In genomic region chr13:33006646-33007045, GRCh38 we compare ENCODE assay signal across 18 cellular contexts.
"Had no signal": no experiment of that assay in that cellular context is flagged by ENCODE, and none has a peak within 500 bp of the region (broad histone marks: within the 10 kb centered on the region; RNA-seq: fewer than 3 reads in every experiment).

No MANE protein-coding gene starts in this region.

- H3K4me1 Mint-ChIP-seq: naive B cell; stimulated activated memory B cell treated with anti-CD40 and anti-IgM and Interleukin-4, amounts not matched to agents 10 μg/mL and 1 μg/mL and 100 μg/mL, for 72 hours had no signal

- H3K4me3 Mint-ChIP-seq: dendritic cell treated with granulocyte-macrophage colony-stimulating factor and Interleukin-4, amounts not matched to agents 40 ng/mL and 50 ng/mL, for 4 days; naive B cell; nephron; stimulated activated memory B cell treated with anti-CD40 and anti-IgM and Interleukin-4, amounts not matched to agents 10 μg/mL and 1 μg/mL and 100 μg/mL, for 72 hours; stimulated activated naive CD8-positive, alpha-beta T cell treated with anti-CD3 and anti-CD28 coated beads, Interleukin-15, Interleukin-2, amounts not matched to agents 100 ng/mL and 50 ng/mL, for 24 hours had no signal

- H3K4me3 ChIP-seq: heart left ventricle, right lobe of liver, spleen, tibial artery, upper lobe of left lung, uterus had no signal

- DNase-seq: heart left ventricle; hippocampal formation; left colon; left ventricle myocardium superior; naive B cell; posterior cingulate gyrus; right lobe of liver; spleen; stimulated activated CD4-positive, alpha-beta T cell treated with anti-CD3 and anti-CD28 coated beads, Interleukin-15, amount 100 ng/mL, for 24 hours; stimulated activated CD4-positive, alpha-beta T cell treated with anti-CD3 and anti-CD28 coated beads, Interleukin-1b, Interleukin-23, amount 100 ng/mL, for 48 hours; stimulated activated CD4-positive, alpha-beta T cell treated with anti-CD3 and anti-CD28 coated beads, Interleukin-4, amount 100 ng/mL, for 24 hours; tibial artery; upper lobe of left lung; uterus had no signal

- ATAC-seq: heart left ventricle; left colon; left ventricle myocardium superior; stimulated activated memory B cell treated with anti-CD40 and anti-IgM and Interleukin-4, amounts not matched to agents 10 μg/mL and 1 μg/mL and 100 μg/mL, for 72 hours had no signal

- H3K36me3 ChIP-seq: heart left ventricle, right lobe of liver, spleen, tibial artery, upper lobe of left lung, uterus had no signal

- H3K27ac Mint-ChIP-seq: dendritic cell treated with granulocyte-macrophage colony-stimulating factor and Interleukin-4, amounts not matched to agents 40 ng/mL and 50 ng/mL, for 4 days; naive B cell; nephron; stimulated activated memory B cell treated with anti-CD40 and anti-IgM and Interleukin-4, amounts not matched to agents 10 μg/mL and 1 μg/mL and 100 μg/mL, for 72 hours; stimulated activated naive CD8-positive, alpha-beta T cell treated with anti-CD3 and anti-CD28 coated beads, Interleukin-15, Interleukin-2, amounts not matched to agents 100 ng/mL and 50 ng/mL, for 24 hours had no signal

- H3K9me3 ChIP-seq: right lobe of liver, uterus had no signal

- H3K27me3 ChIP-seq: heart left ventricle, right lobe of liver, tibial artery, upper lobe of left lung, uterus had no signal

- H3K4me1 ChIP-seq: right lobe of liver, tibial artery, uterus had no signal

- H3K27ac ChIP-seq: right lobe of liver, spleen, tibial artery, uterus had no signal
